ENCODE assay signal across 23 cellular contexts in the genomic region with DNA sequence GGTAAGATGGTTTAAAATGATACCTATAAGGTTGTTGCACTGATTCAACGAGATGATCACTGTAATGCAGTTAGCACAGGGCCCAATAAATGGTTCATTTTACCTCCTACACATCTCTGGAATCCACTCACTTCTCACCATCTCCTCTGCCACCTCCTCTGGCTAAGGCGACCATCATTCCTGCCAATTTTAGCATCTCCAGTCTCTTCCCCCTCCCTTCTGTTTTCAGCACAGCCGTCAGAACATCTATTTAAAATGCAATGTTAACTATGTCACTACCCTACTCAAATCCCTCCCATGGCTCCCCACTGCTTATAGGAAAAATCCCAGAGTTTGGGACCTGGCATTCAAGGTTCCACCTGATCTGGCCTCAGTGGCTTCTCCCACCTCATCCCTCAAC. TPM values are rescaled to one million over a fixed set of nuclear protein-coding genes. Genes with fewer than 3 reads are reported as not detected.
"Had no signal": no experiment of that assay in that cellular context is flagged by ENCODE, and none has a peak within 500 bp of the region (broad histone marks: within the 10 kb centered on the region; RNA-seq: fewer than 3 reads in every experiment).

No MANE protein-coding gene starts in this region.

- H3K27me3 Mint-ChIP-seq: naive thymus-derived CD8-positive, alpha-beta T cell had no signal

- H3K36me3 Mint-ChIP-seq: memory B cell; naive thymus-derived CD8-positive, alpha-beta T cell; type B pancreatic cell had no signal

- H3K9me3 Mint-ChIP-seq: memory B cell; naive thymus-derived CD8-positive, alpha-beta T cell; type B pancreatic cell had no signal

- H3K4me3 Mint-ChIP-seq: memory B cell; naive thymus-derived CD8-positive, alpha-beta T cell; nephron progenitor cell; type B pancreatic cell had no signal

- ATAC-seq: naive thymus-derived CD8-positive, alpha-beta T cell; psoas muscle; sciatic nerve had no signal

- H3K27ac Mint-ChIP-seq: memory B cell, nephron progenitor cell, type B pancreatic cell had no signal

- DNase-seq: cortex of kidney; effector CD4-positive, alpha-beta T cell; naive thymus-derived CD8-positive, alpha-beta T cell; nephron progenitor cell; nucleus accumbens; ovary; psoas muscle; retina; stimulated activated CD4-positive, alpha-beta T cell treated with anti-CD3 and anti-CD28 coated beads, Interleukin-12 subunit alpha, Interleukin-12 subunit beta, amount 100 ng/mL, for 4 hours; stimulated activated CD4-positive, alpha-beta T cell treated with anti-CD3 and anti-CD28 coated beads, Interleukin-1b, Interleukin-23, amount 100 ng/mL, for 48 hours; stimulated activated CD4-positive, alpha-beta T cell treated with anti-CD3 and anti-CD28 coated beads, Interleukin-4, amount 100 ng/mL, for 1 hour; stimulated activated CD8-positive, alpha-beta memory T cell treated with anti-CD3 and anti-CD28 coated beads, Interleukin-4, amount 100 ng/mL, for 48 hours; stimulated activated naive CD4-positive, alpha-beta T cell treated with Interleukin-2 at 50 U/mL for 16 hours; stomach; testis; tibial artery had no signal

- H3K9me3 ChIP-seq: ovary, psoas muscle, stomach, testis, tibial artery had no signal

RNA-seq across cellular contexts. Expression of a gene that starts 3.5 kb away (rescaled TPM):
- total RNA-seq: fibroblast of villous mesenchyme, smooth muscle cell had no signal

RNA-seq across cellular contexts. Expression of a gene that starts 29.6 kb away (rescaled TPM):
- total RNA-seq: fibroblast of villous mesenchyme, liver, myocyte, smooth muscle cell had no signal
